33 cellular contexts compared by ENCODE assay signal in the genomic region with DNA sequence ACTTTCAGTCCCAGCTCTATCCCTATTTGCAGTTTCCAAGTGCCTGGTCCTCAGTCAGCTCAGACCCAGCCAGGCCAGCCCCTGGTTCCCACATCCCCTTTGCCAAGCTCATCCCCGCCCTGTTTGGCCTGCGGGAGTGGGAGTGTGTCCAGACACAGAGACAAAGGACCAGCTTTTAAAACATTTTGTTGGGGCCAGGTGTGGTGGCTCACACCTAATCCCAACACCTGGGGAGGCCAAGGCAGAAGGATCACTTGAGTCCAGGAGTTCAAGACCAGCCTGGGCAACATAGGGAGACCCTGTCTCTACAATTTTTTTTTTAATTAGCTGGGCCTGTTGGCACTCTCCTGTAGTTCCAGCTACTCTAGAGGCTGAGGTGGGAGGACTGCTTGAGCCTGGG. TPM values are rescaled to one million over a fixed set of nuclear protein-coding genes. Genes with fewer than 3 reads are reported as not detected.
"Had no signal": no experiment of that assay in that cellular context is flagged by ENCODE, and none has a peak within 500 bp of the region (broad histone marks: within the 10 kb centered on the region; RNA-seq: fewer than 3 reads in every experiment).

No MANE protein-coding gene starts in this region.

- H3K36me3 ChIP-seq: heart right ventricle, left ventricle myocardium inferior, neutrophil, pancreas, prostate gland, spleen, tibial nerve, uterus had no signal

- H3K4me3 Mint-ChIP-seq: memory B cell; naive thymus-derived CD4-positive, alpha-beta T cell; natural killer cell treated with Interleukin-12 subunit alpha and Interleukin-12 subunit beta and Interleukin-15 and Interleukin-18, amount 100 ng/mL, for 72 hours; stimulated activated memory B cell treated with anti-CD40 and anti-IgM and Interleukin-4, amounts not matched to agents 10 μg/mL and 1 μg/mL and 100 μg/mL, for 72 hours; stimulated activated naive CD8-positive, alpha-beta T cell treated with anti-CD3 and anti-CD28 coated beads, Interleukin-15, amount 100 ng/mL, for 72 hours; type B pancreatic cell had no signal

- ATAC-seq: heart right ventricle; mucosa of descending colon; naive thymus-derived CD4-positive, alpha-beta T cell; natural killer cell treated with Interleukin-12 subunit alpha and Interleukin-12 subunit beta and Interleukin-15 and Interleukin-18, amount 100 ng/mL, for 72 hours; pancreas; right cardiac atrium; stimulated activated memory B cell treated with anti-CD40 and anti-IgM and Interleukin-4, amounts not matched to agents 10 μg/mL and 1 μg/mL and 100 μg/mL, for 72 hours; stimulated activated naive CD8-positive, alpha-beta T cell treated with anti-CD3 and anti-CD28 coated beads, Interleukin-15, amount 100 ng/mL, for 72 hours had no signal

- H2AFZ ChIP-seq: hepatocyte had no signal

- H3K36me3 Mint-ChIP-seq: memory B cell; natural killer cell treated with Interleukin-12 subunit alpha and Interleukin-12 subunit beta and Interleukin-15 and Interleukin-18, amount 100 ng/mL, for 72 hours; stimulated activated memory B cell treated with anti-CD40 and anti-IgM and Interleukin-4, amounts not matched to agents 10 μg/mL and 1 μg/mL and 100 μg/mL, for 72 hours; type B pancreatic cell had no signal

- H3K27me3 ChIP-seq: heart right ventricle, hepatocyte, neutrophil, pancreas, sigmoid colon, spleen, tibial nerve, uterus had no signal

- H3K4me3 ChIP-seq: heart right ventricle, hepatocyte, left ventricle myocardium inferior, lung, mucosa of descending colon, pancreas, prostate gland, sigmoid colon, spleen, tibial nerve, uterus had no signal

- H3K4me1 ChIP-seq: uterus had no signal

- DNase-seq: heart right ventricle; islet precursor cell; left ventricle myocardium inferior; midbrain; mucosa of descending colon; naive thymus-derived CD4-positive, alpha-beta T cell; retina; right cardiac atrium; sigmoid colon; small intestine; spleen; stimulated activated CD4-positive, alpha-beta T cell treated with anti-CD3 and anti-CD28 coated beads, Interleukin-4, amount 100 ng/mL, for 24 hours; stimulated activated naive CD4-positive, alpha-beta T cell treated with Interleukin-2 at 50 U/mL for 16 hours; stimulated activated naive CD8-positive, alpha-beta T cell treated with anti-CD3 and anti-CD28 coated beads, Interleukin-15, amount 100 ng/mL, for 72 hours; uterus had no signal

- H3K4me2 ChIP-seq: hepatocyte had no signal

- H3K79me2 ChIP-seq: hepatocyte had no signal

- H3K27ac ChIP-seq: heart right ventricle, hepatocyte, left ventricle myocardium inferior, neutrophil, pancreas, prostate gland, sigmoid colon, spleen, tibial nerve, uterus had no signal

- H3K9me3 ChIP-seq: heart right ventricle, left ventricle myocardium inferior, mucosa of descending colon, neutrophil, pancreas, prostate gland, sigmoid colon, spleen, tibial nerve, uterus had no signal

- H3K27ac Mint-ChIP-seq: memory B cell; naive thymus-derived CD4-positive, alpha-beta T cell; natural killer cell treated with Interleukin-12 subunit alpha and Interleukin-12 subunit beta and Interleukin-15 and Interleukin-18, amount 100 ng/mL, for 72 hours; stimulated activated naive CD8-positive, alpha-beta T cell treated with anti-CD3 and anti-CD28 coated beads, Interleukin-15, amount 100 ng/mL, for 72 hours; type B pancreatic cell had no signal

- H3K9me3 Mint-ChIP-seq: naive thymus-derived CD4-positive, alpha-beta T cell; natural killer cell treated with Interleukin-12 subunit alpha and Interleukin-12 subunit beta and Interleukin-15 and Interleukin-18, amount 100 ng/mL, for 72 hours; stimulated activated memory B cell treated with anti-CD40 and anti-IgM and Interleukin-4, amounts not matched to agents 10 μg/mL and 1 μg/mL and 100 μg/mL, for 72 hours; stimulated activated naive CD8-positive, alpha-beta T cell treated with anti-CD3 and anti-CD28 coated beads, Interleukin-15, amount 100 ng/mL, for 72 hours; type B pancreatic cell had no signal

- FAIRE-seq: pancreas, small intestine had no signal

- H3K4me1 Mint-ChIP-seq: memory B cell; stimulated activated naive CD8-positive, alpha-beta T cell treated with anti-CD3 and anti-CD28 coated beads, Interleukin-15, amount 100 ng/mL, for 72 hours had no signal

RNA-seq across cellular contexts. Expression of a gene that starts 1.7 kb away (rescaled TPM):
- total RNA-seq: heart right ventricle; hepatocyte; kidney epithelial cell; left ventricle myocardium inferior; lower leg skin; lung; mesenteric fat pad; mucosa of descending colon; myocyte; naive thymus-derived CD4-positive, alpha-beta T cell; natural killer cell treated with Interleukin-12 subunit alpha and Interleukin-12 subunit beta and Interleukin-15 and Interleukin-18, amount 100 ng/mL, for 72 hours; omental fat pad; pancreas; prostate gland; right cardiac atrium; sigmoid colon; spleen; tibial nerve; ureter; uterus had no signal
- polyA plus RNA-seq: heart right ventricle; hepatocyte; lung; naive thymus-derived CD4-positive, alpha-beta T cell; neural cell; pancreas; right cardiac atrium; sigmoid colon; small intestine; spleen; thymus had no signal
